20 cellular contexts compared by ENCODE assay signal in the genomic region with DNA sequence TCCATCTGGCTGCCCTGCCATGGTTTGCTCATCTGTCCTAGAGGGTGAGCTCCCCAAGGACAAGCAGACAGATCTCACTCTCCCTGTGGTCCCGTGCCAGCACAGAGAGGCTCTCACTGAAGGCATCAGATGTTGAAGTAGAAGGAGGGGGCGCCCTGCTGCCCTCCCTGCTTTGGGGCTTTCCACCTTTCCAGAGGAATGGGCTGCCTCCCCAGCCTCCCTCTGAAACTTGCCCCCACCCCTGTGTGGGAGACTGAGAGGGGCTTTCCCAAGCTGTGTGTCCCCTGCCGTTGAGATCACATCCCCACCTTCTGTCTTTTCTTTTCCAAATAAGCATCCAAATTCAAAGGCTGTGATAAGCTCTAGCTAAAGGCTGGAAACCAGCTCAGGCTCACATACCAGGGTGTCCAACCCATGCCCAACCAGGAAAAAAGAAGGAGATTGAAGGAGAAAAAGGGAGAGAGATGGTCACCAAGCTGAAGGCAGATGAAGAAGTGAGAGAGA.
"Had no signal": no experiment of that assay in that cellular context is flagged by ENCODE, and none has a peak within 500 bp of the region (broad histone marks: within the 10 kb centered on the region; RNA-seq: fewer than 3 reads in every experiment).

No MANE protein-coding gene starts in this region.

- H3K4me1 ChIP-seq: heart right ventricle, left ventricle myocardium inferior, prostate gland, testis, vagina had no signal

- H3K4me3 ChIP-seq: heart right ventricle, left ventricle myocardium inferior, prostate gland, testis, vagina had no signal

- ATAC-seq: activated CD8-positive, alpha-beta memory T cell treated with anti-CD3 and anti-CD28 coated beads, Interleukin-2, amount 10 ng/mL, durations not matched to agents 7 days and 5 days; activated CD8-positive, alpha-beta T cell treated with anti-CD3 and anti-CD28 coated beads for 36 hours; heart right ventricle had no signal

- H3K4me3 Mint-ChIP-seq: activated CD4-positive, alpha-beta T cell treated with anti-CD3 and anti-CD28 coated beads, Interleukin-2, amount 10 ng/mL, durations not matched to agents 7 days and 5 days; activated CD8-positive, alpha-beta memory T cell treated with anti-CD3 and anti-CD28 coated beads, Interleukin-2, amount 10 ng/mL, durations not matched to agents 7 days and 5 days; activated CD8-positive, alpha-beta T cell treated with anti-CD3 and anti-CD28 coated beads for 36 hours; activated naive CD4-positive, alpha-beta T cell treated with anti-CD3 and anti-CD28 coated beads, Interleukin-2, amount 10 ng/mL, durations not matched to agents 7 days and 5 days; neural crest cell had no signal

- H3K4me1 Mint-ChIP-seq: activated CD4-positive, alpha-beta T cell treated with anti-CD3 and anti-CD28 coated beads, Interleukin-2, amount 10 ng/mL, durations not matched to agents 7 days and 5 days; activated CD8-positive, alpha-beta memory T cell treated with anti-CD3 and anti-CD28 coated beads, Interleukin-2, amount 10 ng/mL, durations not matched to agents 7 days and 5 days; activated naive CD4-positive, alpha-beta T cell treated with anti-CD3 and anti-CD28 coated beads, Interleukin-2, amount 10 ng/mL, durations not matched to agents 7 days and 5 days had no signal

- DNase-seq: activated CD4-positive, alpha-beta T cell treated with anti-CD3 and anti-CD28 coated beads, Interleukin-2, amount 10 ng/mL, durations not matched to agents 7 days and 5 days; activated CD4-positive, CD25-positive, alpha-beta regulatory T cell treated with anti-CD3 and anti-CD28 coated beads, Interleukin-2, amount 50 U/mL, for 72 hours; activated CD8-positive, alpha-beta memory T cell treated with anti-CD3 and anti-CD28 coated beads, Interleukin-2, amount 10 ng/mL, durations not matched to agents 7 days and 5 days; activated CD8-positive, alpha-beta T cell treated with anti-CD3 and anti-CD28 coated beads for 36 hours; activated effector memory CD4-positive, alpha-beta T cell treated with anti-CD3 and anti-CD28 coated beads, Interleukin-2, amount 50 U/mL, for 16 hours; activated naive CD4-positive, alpha-beta T cell treated with anti-CD3 and anti-CD28 coated beads, Interleukin-2, amount 10 ng/mL, durations not matched to agents 7 days and 5 days; activated T-cell treated with anti-CD3 and anti-CD28 coated beads for 4 hours; cerebellar nuclear complex; cortex of kidney; heart right ventricle; left ventricle myocardium inferior; stimulated activated CD4-positive, alpha-beta T cell treated with anti-CD3 and anti-CD28 coated beads, Interleukin-2, amount 100 ng/mL, for 48 hours; stimulated activated naive CD4-positive, alpha-beta T cell; testis; trophoblast cell had no signal

- H3K27ac Mint-ChIP-seq: activated CD4-positive, alpha-beta T cell treated with anti-CD3 and anti-CD28 coated beads, Interleukin-2, amount 10 ng/mL, durations not matched to agents 7 days and 5 days; activated CD8-positive, alpha-beta memory T cell treated with anti-CD3 and anti-CD28 coated beads, Interleukin-2, amount 10 ng/mL, durations not matched to agents 7 days and 5 days; activated CD8-positive, alpha-beta T cell treated with anti-CD3 and anti-CD28 coated beads for 36 hours; activated naive CD4-positive, alpha-beta T cell treated with anti-CD3 and anti-CD28 coated beads, Interleukin-2, amount 10 ng/mL, durations not matched to agents 7 days and 5 days had no signal

- H3K36me3 Mint-ChIP-seq: activated CD8-positive, alpha-beta memory T cell treated with anti-CD3 and anti-CD28 coated beads, Interleukin-2, amount 10 ng/mL, durations not matched to agents 7 days and 5 days; activated naive CD4-positive, alpha-beta T cell treated with anti-CD3 and anti-CD28 coated beads, Interleukin-2, amount 10 ng/mL, durations not matched to agents 7 days and 5 days had no signal

- H3K27ac ChIP-seq: epithelial cell of prostate, heart right ventricle, left ventricle myocardium inferior, prostate gland, testis, vagina, VCaP had no signal

- H3K27me3 ChIP-seq: testis, vagina had no signal

- H3K9me3 ChIP-seq: heart right ventricle, prostate gland, testis, vagina had no signal

- H3K9me3 Mint-ChIP-seq: activated CD4-positive, alpha-beta T cell treated with anti-CD3 and anti-CD28 coated beads, Interleukin-2, amount 10 ng/mL, durations not matched to agents 7 days and 5 days; activated CD8-positive, alpha-beta T cell treated with anti-CD3 and anti-CD28 coated beads for 36 hours; activated naive CD4-positive, alpha-beta T cell treated with anti-CD3 and anti-CD28 coated beads, Interleukin-2, amount 10 ng/mL, durations not matched to agents 7 days and 5 days; neural crest cell had no signal

- H3K36me3 ChIP-seq: heart right ventricle, left ventricle myocardium inferior, prostate gland, vagina had no signal
